34 cellular contexts compared by ENCODE assay signal in genomic region chr16:19297454-19297853, GRCh38.
"Had no signal": no experiment of that assay in that cellular context is flagged by ENCODE, and none has a peak within 500 bp of the region (broad histone marks: within the 10 kb centered on the region; RNA-seq: fewer than 3 reads in every experiment).

No MANE protein-coding gene starts in this region.

- H3K27ac ChIP-seq: KMS-11 had no signal

- H3K4me3 ChIP-seq: MG63 had no signal

- DNase-seq: Karpas-422, Kasumi-1, MG63, MM.1S, MV-4-11, NCI-H1048, NCI-H1092, NCI-H1092 treated with DMSO at 0.1 percent for 48 hours, NCI-H1105, NCI-H1105 treated with DMSO at 0.1 percent for 48 hours, NCI-H1417, NCI-H1417 treated with DMSO at 0.1 percent for 48 hours, NCI-H1436, NCI-H1436 treated with DMSO at 0.1 percent for 48 hours, NCI-H146, NCI-H1694, NCI-H1694 treated with DMSO at 0.1 percent for 48 hours, NCI-H187, NCI-H187 treated with DMSO at 0.1 percent for 48 hours, NCI-H1930, NCI-H2029, NCI-H2029 treated with DMSO at 0.1 percent for 48 hours, NCI-H2081, NCI-H2081 treated with DMSO at 0.1 percent for 48 hours, NCI-H2107, NCI-H2171, NCI-H2171 treated with DMSO at 0.1 percent for 48 hours, NCI-H2227 treated with DMSO at 0.1 percent for 48 hours, NCI-H226, NCI-H345, NCI-H446, NCI-H446 treated with DMSO at 0.1 percent for 48 hours, NCI-H510A had no signal

- H3K9me3 ChIP-seq: MG63 had no signal

- H3K4me2 ChIP-seq: KMS-11 had no signal

- H3K36me3 ChIP-seq: MG63 had no signal

- H3K9ac ChIP-seq: KMS-11 had no signal
